ENCODE assay signal across 27 cellular contexts in the genomic region with DNA sequence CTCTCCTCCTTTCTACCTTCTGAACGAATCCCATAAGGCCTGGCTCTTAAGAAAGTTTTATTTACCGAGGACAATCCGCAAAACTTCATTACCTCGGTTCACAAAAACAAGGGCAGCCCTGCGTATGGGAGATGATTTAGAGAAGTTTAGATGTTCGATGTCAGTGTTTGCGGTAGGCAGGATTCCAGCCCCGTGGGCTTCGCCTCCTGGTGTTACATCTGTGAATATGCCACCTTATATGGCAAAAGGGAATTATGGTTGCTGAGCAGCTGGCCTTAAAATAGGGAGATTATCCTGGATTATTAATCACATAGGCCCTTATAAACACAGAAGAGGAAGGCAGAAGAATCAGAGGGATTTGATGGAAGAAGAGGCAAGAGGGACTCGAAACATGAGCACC.
"Had no signal": no experiment of that assay in that cellular context is flagged by ENCODE, and none has a peak within 500 bp of the region (broad histone marks: within the 10 kb centered on the region; RNA-seq: fewer than 3 reads in every experiment).

No MANE protein-coding gene starts in this region.

- H3K27ac Mint-ChIP-seq: nephron; stimulated activated effector memory CD8-positive, alpha-beta T cell treated with anti-CD3 and anti-CD28 coated beads, Interleukin-12 subunit alpha, Interleukin-12 subunit beta, amount 100 ng/mL, for 72 hours had no signal

- H3K27me3 ChIP-seq: pancreas, thyroid gland, vagina had no signal

- H3K4me3 ChIP-seq: esophagus muscularis mucosa, gastroesophageal sphincter, heart left ventricle, hepatocyte, left lung, pancreas, smooth muscle cell, stomach, thyroid gland, vagina had no signal

- H3K36me3 ChIP-seq: esophagus muscularis mucosa, gastroesophageal sphincter, heart left ventricle, left lung, neutrophil, pancreas, stomach, thyroid gland, vagina had no signal

- H3K27ac ChIP-seq: esophagus muscularis mucosa, foreskin keratinocyte, gastroesophageal sphincter, heart left ventricle, hepatocyte, left lung, neutrophil, pancreas, stomach, thyroid gland, vagina had no signal

- FAIRE-seq: kidney, pancreas had no signal

- H3K4me1 ChIP-seq: esophagus muscularis mucosa, foreskin keratinocyte, gastroesophageal sphincter, heart left ventricle, left lung, pancreas, stomach, thyroid gland, vagina had no signal

- DNase-seq: cortex of kidney; effector CD4-positive, alpha-beta T cell; foreskin keratinocyte; heart left ventricle; kidney; left lung; mesenchymal stem cell; midbrain; naive thymus-derived CD4-positive, alpha-beta T cell; pancreas; retina; stimulated activated CD4-positive, alpha-beta T cell treated with anti-CD3 and anti-CD28 coated beads, Interleukin-12 subunit alpha, Interleukin-12 subunit beta, amount 100 ng/mL, for 4 hours; stimulated activated CD4-positive, alpha-beta T cell treated with anti-CD3 and anti-CD28 coated beads, Interleukin-1b, Interleukin-23, amount 100 ng/mL, for 48 hours; stimulated activated CD4-positive, alpha-beta T cell treated with anti-CD3 and anti-CD28 coated beads, Interleukin-4, amount 100 ng/mL, for 24 hours; stimulated activated naive CD4-positive, alpha-beta T cell treated with Interleukin-2 at 50 U/mL for 16 hours; stomach; thyroid gland; trophoblast cell had no signal

- H3K36me3 Mint-ChIP-seq: naive thymus-derived CD4-positive, alpha-beta T cell; stimulated activated effector memory CD8-positive, alpha-beta T cell treated with anti-CD3 and anti-CD28 coated beads, Interleukin-12 subunit alpha, Interleukin-12 subunit beta, amount 100 ng/mL, for 72 hours had no signal

- H3K4me2 ChIP-seq: hepatocyte, smooth muscle cell had no signal

- H3K9me3 Mint-ChIP-seq: naive thymus-derived CD4-positive, alpha-beta T cell; nephron; stimulated activated effector memory CD8-positive, alpha-beta T cell treated with anti-CD3 and anti-CD28 coated beads, Interleukin-12 subunit alpha, Interleukin-12 subunit beta, amount 100 ng/mL, for 72 hours had no signal

- H2AFZ ChIP-seq: hepatocyte had no signal

- H3K79me2 ChIP-seq: hepatocyte had no signal

- H3K4me3 Mint-ChIP-seq: naive thymus-derived CD4-positive, alpha-beta T cell; nephron; stimulated activated effector memory CD8-positive, alpha-beta T cell treated with anti-CD3 and anti-CD28 coated beads, Interleukin-12 subunit alpha, Interleukin-12 subunit beta, amount 100 ng/mL, for 72 hours had no signal

- H3K4me1 Mint-ChIP-seq: naive thymus-derived CD4-positive, alpha-beta T cell; nephron; stimulated activated effector memory CD8-positive, alpha-beta T cell treated with anti-CD3 and anti-CD28 coated beads, Interleukin-12 subunit alpha, Interleukin-12 subunit beta, amount 100 ng/mL, for 72 hours had no signal

- ATAC-seq: foreskin keratinocyte; gastroesophageal sphincter; heart left ventricle; left lung; naive thymus-derived CD4-positive, alpha-beta T cell; pancreas; sciatic nerve; stimulated activated effector memory CD8-positive, alpha-beta T cell treated with anti-CD3 and anti-CD28 coated beads, Interleukin-12 subunit alpha, Interleukin-12 subunit beta, amount 100 ng/mL, for 72 hours had no signal
